In the genomic region with DNA sequence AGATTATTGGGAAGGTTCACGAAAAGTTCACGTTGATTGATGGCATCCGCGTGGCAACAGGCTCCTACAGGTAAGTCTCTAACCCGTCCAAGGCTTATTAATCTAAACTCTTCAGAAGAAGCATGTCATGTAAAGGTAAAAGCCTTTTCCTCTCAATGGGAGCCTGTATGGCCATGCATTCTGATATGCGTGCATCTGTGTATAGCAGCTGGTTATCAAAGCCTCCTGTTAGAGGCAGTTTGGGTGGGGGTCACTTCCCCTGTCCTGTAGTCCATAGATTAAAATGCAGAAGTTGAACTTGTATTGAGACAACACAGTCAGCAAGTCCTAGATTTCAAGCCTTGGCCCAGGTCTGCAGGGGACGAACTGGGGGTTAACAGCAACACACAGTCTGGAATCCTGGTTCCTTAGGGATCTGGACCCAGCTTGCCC, we compare ENCODE assay signal across 1 cellular context.
A peak's percentile ranks its signal among the peaks of the same experiment; 100 is the strongest.
TF ChIP-seq lines count a peak whose summit lies in the region.

No MANE protein-coding gene starts in this region.

TF ChIP-seq in K562, 482 proteins besides CTCF, POLR2A, EP300 and RAD21 (continued from another document and continues in another):
- TF ChIP-seq, protein P1, sequence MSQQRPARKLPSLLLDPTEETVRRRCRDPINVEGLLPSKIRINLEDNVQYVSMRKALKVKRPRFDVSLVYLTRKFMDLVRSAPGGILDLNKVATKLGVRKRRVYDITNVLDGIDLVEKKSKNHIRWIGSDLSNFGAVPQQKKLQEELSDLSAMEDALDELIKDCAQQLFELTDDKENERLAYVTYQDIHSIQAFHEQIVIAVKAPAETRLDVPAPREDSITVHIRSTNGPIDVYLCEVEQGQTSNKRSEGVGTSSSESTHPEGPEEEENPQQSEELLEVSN (IDR thresholded peaks at IDR 0.05; ENCODE audit: borderline replicate concordance in 1 of 2, extremely low read depth in 1 of 2, insufficient read depth in 1 of 2, insufficient read length in 1 of 2, low read depth in 1 of 2, low read length in 1 of 2, poor library complexity in 1 of 2, severe bottlenecking in 1 of 2), result peak in 1 of 2 experiments; percentile 30
- TF ChIP-seq HNRNPUL1 (IDR thresholded peaks at IDR 0.05; ENCODE audit: low read length) (no peak; the same call in 1 of the 2 replicates), FOXJ2 (tag; IDR thresholded peaks at IDR 0.05) (no peak), ZNF3 (CRISPR knock-in tag; IDR thresholded peaks at IDR 0.05) (no peak), PURB (CRISPR knock-in tag; IDR thresholded peaks at IDR 0.05; ENCODE audit: low read depth) (no peak), NCOA1 (IDR thresholded peaks at IDR 0.05; ENCODE audit: low read depth) (peak; percentile 94; the same call in 1 of the 2 replicates), PTRF (tag; IDR thresholded peaks at IDR 0.05) (no peak), ZNF785 (CRISPR knock-in tag; IDR thresholded peaks at IDR 0.05) (no peak), MAFG (tag; conservative IDR thresholded peaks at IDR 0.05) (0 out of 2 replicates have a peak, but pooled peaks have one; percentile 19), DNMT1 (IDR thresholded peaks at IDR 0.05) (no peak), TEAD2 (tag; IDR thresholded peaks at IDR 0.05) (no peak), GATA2 (CRISPR knock-in tag; IDR thresholded peaks at IDR 0.05) (peak; percentile 99), ELF1 (tag; IDR thresholded peaks at IDR 0.05) (no peak; the same call in 1 of the 2 replicates), SRSF3 (IDR thresholded peaks at IDR 0.05; ENCODE audit: insufficient read depth, low read length) (no peak), FOXP1 (CRISPR knock-in tag; IDR thresholded peaks at IDR 0.05) (0 out of 2 replicates have a peak, but pooled peaks have one; percentile 24), CBX1 (IDR thresholded peaks at IDR 0.05; ENCODE audit: low read depth) (no peak), HSF4 (CRISPR knock-in tag; IDR thresholded peaks at IDR 0.05; ENCODE audit: borderline replicate concordance) (no peak), ZFP1 (CRISPR knock-in tag; IDR thresholded peaks at IDR 0.05) (no peak), ZNF696 (CRISPR knock-in tag; conservative IDR thresholded peaks at IDR 0.05) (0 out of 2 replicates have a peak, but pooled peaks have one; percentile 39), ZZZ3 (IDR thresholded peaks at IDR 0.05) (no peak), CBFB (CRISPR knock-in tag; IDR thresholded peaks at IDR 0.05) (no peak), PHB (CRISPR knock-in tag; IDR thresholded peaks at IDR 0.05) (no peak), SLC30A9 (CRISPR knock-in tag; IDR thresholded peaks at IDR 0.05) (no peak), OTX1 (CRISPR knock-in tag; IDR thresholded peaks at IDR 0.05) (no peak), ZNF23 (CRISPR knock-in tag; IDR thresholded peaks at IDR 0.05) (no peak), WHSC1 (IDR thresholded peaks at IDR 0.05; ENCODE audit: low read length) (no peak)
- TF ChIP-seq, protein P2, sequence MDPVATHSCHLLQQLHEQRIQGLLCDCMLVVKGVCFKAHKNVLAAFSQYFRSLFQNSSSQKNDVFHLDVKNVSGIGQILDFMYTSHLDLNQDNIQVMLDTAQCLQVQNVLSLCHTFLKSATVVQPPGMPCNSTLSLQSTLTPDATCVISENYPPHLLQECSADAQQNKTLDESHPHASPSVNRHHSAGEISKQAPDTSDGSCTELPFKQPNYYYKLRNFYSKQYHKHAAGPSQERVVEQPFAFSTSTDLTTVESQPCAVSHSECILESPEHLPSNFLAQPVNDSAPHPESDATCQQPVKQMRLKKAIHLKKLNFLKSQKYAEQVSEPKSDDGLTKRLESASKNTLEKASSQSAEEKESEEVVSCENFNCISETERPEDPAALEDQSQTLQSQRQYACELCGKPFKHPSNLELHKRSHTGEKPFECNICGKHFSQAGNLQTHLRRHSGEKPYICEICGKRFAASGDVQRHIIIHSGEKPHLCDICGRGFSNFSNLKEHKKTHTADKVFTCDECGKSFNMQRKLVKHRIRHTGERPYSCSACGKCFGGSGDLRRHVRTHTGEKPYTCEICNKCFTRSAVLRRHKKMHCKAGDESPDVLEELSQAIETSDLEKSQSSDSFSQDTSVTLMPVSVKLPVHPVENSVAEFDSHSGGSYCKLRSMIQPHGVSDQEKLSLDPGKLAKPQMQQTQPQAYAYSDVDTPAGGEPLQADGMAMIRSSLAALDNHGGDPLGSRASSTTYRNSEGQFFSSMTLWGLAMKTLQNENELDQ (CRISPR knock-in tag; IDR thresholded peaks at IDR 0.05; ENCODE audit: borderline replicate concordance), result no peak
- TF ChIP-seq, protein P3, sequence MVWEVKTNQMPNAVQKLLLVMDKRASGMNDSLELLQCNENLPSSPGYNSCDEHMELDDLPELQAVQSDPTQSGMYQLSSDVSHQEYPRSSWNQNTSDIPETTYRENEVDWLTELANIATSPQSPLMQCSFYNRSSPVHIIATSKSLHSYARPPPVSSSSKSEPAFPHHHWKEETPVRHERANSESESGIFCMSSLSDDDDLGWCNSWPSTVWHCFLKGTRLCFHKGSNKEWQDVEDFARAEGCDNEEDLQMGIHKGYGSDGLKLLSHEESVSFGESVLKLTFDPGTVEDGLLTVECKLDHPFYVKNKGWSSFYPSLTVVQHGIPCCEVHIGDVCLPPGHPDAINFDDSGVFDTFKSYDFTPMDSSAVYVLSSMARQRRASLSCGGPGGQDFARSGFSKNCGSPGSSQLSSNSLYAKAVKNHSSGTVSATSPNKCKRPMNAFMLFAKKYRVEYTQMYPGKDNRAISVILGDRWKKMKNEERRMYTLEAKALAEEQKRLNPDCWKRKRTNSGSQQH (CRISPR knock-in tag; IDR thresholded peaks at IDR 0.05), result peak; percentile 65; the same call in 1 of the 2 replicates
- TF ChIP-seq, protein P4, sequence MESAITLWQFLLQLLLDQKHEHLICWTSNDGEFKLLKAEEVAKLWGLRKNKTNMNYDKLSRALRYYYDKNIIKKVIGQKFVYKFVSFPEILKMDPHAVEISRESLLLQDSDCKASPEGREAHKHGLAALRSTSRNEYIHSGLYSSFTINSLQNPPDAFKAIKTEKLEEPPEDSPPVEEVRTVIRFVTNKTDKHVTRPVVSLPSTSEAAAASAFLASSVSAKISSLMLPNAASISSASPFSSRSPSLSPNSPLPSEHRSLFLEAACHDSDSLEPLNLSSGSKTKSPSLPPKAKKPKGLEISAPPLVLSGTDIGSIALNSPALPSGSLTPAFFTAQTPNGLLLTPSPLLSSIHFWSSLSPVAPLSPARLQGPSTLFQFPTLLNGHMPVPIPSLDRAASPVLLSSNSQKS (CRISPR knock-in tag; IDR thresholded peaks at IDR 0.05), result no peak
- TF ChIP-seq, protein P5, sequence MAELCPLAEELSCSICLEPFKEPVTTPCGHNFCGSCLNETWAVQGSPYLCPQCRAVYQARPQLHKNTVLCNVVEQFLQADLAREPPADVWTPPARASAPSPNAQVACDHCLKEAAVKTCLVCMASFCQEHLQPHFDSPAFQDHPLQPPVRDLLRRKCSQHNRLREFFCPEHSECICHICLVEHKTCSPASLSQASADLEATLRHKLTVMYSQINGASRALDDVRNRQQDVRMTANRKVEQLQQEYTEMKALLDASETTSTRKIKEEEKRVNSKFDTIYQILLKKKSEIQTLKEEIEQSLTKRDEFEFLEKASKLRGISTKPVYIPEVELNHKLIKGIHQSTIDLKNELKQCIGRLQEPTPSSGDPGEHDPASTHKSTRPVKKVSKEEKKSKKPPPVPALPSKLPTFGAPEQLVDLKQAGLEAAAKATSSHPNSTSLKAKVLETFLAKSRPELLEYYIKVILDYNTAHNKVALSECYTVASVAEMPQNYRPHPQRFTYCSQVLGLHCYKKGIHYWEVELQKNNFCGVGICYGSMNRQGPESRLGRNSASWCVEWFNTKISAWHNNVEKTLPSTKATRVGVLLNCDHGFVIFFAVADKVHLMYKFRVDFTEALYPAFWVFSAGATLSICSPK (IDR thresholded peaks at IDR 0.05; ENCODE audit: borderline replicate concordance), result no peak
- TF ChIP-seq, protein P6, sequence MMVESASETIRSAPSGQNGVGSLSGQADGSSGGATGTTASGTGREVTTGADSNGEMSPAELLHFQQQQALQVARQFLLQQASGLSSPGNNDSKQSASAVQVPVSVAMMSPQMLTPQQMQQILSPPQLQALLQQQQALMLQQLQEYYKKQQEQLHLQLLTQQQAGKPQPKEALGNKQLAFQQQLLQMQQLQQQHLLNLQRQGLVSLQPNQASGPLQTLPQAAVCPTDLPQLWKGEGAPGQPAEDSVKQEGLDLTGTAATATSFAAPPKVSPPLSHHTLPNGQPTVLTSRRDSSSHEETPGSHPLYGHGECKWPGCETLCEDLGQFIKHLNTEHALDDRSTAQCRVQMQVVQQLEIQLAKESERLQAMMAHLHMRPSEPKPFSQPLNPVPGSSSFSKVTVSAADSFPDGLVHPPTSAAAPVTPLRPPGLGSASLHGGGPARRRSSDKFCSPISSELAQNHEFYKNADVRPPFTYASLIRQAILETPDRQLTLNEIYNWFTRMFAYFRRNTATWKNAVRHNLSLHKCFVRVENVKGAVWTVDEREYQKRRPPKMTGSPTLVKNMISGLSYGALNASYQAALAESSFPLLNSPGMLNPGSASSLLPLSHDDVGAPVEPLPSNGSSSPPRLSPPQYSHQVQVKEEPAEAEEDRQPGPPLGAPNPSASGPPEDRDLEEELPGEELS (CRISPR knock-in tag; IDR thresholded peaks at IDR 0.05; ENCODE audit: borderline replicate concordance), result no peak
- TF ChIP-seq, protein P7, sequence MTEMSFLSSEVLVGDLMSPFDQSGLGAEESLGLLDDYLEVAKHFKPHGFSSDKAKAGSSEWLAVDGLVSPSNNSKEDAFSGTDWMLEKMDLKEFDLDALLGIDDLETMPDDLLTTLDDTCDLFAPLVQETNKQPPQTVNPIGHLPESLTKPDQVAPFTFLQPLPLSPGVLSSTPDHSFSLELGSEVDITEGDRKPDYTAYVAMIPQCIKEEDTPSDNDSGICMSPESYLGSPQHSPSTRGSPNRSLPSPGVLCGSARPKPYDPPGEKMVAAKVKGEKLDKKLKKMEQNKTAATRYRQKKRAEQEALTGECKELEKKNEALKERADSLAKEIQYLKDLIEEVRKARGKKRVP (CRISPR knock-in tag; IDR thresholded peaks at IDR 0.05), result 0 out of 2 replicates have a peak, but pooled peaks have one; percentile 13
- TF ChIP-seq, protein P8, sequence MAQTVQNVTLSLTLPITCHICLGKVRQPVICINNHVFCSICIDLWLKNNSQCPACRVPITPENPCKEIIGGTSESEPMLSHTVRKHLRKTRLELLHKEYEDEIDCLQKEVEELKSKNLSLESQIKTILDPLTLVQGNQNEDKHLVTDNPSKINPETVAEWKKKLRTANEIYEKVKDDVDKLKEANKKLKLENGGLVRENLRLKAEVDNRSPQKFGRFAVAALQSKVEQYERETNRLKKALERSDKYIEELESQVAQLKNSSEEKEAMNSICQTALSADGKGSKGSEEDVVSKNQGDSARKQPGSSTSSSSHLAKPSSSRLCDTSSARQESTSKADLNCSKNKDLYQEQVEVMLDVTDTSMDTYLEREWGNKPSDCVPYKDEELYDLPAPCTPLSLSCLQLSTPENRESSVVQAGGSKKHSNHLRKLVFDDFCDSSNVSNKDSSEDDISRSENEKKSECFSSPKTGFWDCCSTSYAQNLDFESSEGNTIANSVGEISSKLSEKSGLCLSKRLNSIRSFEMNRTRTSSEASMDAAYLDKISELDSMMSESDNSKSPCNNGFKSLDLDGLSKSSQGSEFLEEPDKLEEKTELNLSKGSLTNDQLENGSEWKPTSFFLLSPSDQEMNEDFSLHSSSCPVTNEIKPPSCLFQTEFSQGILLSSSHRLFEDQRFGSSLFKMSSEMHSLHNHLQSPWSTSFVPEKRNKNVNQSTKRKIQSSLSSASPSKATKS (CRISPR knock-in tag; IDR thresholded peaks at IDR 0.05), result no peak
- TF ChIP-seq, protein P9, sequence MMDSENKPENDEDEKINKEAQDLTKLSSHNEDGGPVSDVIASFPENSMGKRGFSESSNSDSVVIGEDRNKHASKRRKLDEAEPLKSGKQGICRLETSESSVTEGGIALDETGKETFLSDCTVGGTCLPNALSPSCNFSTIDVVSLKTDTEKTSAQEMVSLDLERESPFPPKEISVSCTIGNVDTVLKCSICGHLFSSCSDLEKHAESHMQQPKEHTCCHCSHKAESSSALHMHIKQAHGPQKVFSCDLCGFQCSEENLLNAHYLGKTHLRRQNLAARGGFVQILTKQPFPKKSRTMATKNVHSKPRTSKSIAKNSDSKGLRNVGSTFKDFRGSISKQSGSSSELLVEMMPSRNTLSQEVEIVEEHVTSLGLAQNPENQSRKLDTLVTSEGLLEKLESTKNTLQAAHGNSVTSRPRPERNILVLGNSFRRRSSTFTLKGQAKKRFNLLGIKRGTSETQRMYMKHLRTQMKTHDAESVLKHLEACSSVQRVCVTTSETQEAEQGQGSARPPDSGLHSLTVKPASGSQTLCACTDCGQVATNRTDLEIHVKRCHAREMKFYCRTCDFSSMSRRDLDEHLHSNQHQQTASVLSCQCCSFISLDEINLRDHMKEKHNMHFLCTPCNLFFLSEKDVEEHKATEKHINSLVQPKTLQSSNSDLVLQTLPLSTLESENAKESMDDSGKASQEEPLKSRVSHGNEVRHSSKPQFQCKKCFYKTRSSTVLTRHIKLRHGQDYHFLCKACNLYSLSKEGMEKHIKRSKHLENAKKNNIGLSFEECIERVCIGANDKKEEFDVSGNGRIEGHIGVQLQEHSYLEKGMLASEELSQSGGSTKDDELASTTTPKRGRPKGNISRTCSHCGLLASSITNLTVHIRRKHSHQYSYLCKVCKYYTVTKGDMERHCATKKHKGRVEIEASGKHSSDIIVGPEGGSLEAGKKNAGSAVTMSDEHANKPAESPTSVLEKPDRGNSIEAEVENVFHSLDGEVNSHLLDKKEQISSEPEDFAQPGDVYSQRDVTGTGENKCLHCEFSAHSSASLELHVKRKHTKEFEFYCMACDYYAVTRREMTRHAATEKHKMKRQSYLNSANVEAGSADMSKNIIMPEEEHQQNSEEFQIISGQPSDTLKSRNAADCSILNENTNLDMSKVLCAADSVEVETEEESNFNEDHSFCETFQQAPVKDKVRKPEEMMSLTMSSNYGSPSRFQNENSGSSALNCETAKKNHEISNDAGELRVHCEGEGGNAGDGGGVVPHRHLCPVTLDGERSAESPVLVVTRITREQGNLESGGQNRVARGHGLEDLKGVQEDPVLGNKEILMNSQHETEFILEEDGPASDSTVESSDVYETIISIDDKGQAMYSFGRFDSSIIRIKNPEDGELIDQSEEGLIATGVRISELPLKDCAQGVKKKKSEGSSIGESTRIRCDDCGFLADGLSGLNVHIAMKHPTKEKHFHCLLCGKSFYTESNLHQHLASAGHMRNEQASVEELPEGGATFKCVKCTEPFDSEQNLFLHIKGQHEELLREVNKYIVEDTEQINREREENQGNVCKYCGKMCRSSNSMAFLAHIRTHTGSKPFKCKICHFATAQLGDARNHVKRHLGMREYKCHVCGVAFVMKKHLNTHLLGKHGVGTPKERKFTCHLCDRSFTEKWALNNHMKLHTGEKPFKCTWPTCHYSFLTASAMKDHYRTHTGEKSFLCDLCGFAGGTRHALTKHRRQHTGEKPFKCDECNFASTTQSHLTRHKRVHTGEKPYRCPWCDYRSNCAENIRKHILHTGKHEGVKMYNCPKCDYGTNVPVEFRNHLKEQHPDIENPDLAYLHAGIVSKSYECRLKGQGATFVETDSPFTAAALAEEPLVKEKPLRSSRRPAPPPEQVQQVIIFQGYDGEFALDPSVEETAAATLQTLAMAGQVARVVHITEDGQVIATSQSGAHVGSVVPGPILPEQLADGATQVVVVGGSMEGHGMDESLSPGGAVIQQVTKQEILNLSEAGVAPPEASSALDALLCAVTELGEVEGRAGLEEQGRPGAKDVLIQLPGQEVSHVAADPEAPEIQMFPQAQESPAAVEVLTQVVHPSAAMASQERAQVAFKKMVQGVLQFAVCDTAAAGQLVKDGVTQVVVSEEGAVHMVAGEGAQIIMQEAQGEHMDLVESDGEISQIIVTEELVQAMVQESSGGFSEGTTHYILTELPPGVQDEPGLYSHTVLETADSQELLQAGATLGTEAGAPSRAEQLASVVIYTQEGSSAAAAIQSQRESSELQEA (IDR thresholded peaks at IDR 0.05; ENCODE audit: low read depth), result no peak; the same call in 1 of the 2 replicates
